15 cellular contexts compared by ENCODE assay signal in the genomic region with DNA sequence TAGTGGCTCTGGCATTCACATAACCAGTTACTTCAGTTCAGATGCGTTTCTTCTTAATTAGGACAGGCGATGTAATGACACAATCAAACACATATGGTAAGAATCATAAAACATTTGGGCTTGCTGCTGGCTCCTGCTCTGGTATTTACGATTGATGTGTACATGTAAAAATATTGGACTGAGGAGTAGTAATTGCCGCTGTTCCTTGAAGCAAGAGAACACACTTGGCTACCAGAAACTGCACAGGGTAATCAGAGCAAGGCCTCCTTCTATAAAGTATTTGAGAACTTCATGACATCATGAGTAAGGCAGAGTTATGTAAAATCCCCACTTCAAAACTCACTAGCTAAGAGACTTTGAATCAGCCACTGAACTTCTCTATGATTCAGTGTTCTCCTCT.
DNase-seq lines count a peak whose midpoint lies in the region; FAIRE-seq and TF ChIP-seq lines count a peak whose summit lies in the region.
"Had no signal": no experiment of that assay in that cellular context is flagged by ENCODE, and none has a peak within 500 bp of the region (broad histone marks: within the 10 kb centered on the region; RNA-seq: fewer than 3 reads in every experiment).

No MANE protein-coding gene starts in this region.

- TF ChIP-seq POLR2A in endothelial cell of umbilical vein (IDR thresholded peaks at IDR 0.05; ENCODE audit: low read depth, low read length), result no peak

- H2AFZ ChIP-seq in GM23248, result peak overlapping the region; percentile 3; the same call in 1 of the 2 replicates
- H2AFZ ChIP-seq in endothelial cell of umbilical vein (ENCODE audit: low read depth, low read length), result no peak overlapping the region
- H2AFZ ChIP-seq in neural cell (ENCODE audit: low read depth, low read length), result no peak overlapping the region
- H2AFZ ChIP-seq: GM23338 had no signal

- CTCF ChIA-PET in endothelial cell of umbilical vein (lab: Charles Lee), result interaction anchor here (1.0 to 4.9 kb wide), 4 partner anchors 14 to 246 kb away, joined by 4 to 24 read pairs (median 6); no protein-coding TSS in a partner anchor

- H3K9me2 ChIP-seq in GM23248 (ENCODE audit: insufficient read depth) (no peaks in the 10 kb centered on the region), neural cell (ENCODE audit: insufficient read depth, low read length) (no peaks in the 10 kb centered on the region)

- no peak for TF ChIP-seq RAD21 in neural cell (conservative IDR thresholded peaks at IDR 0.05)

- FAIRE-seq in endothelial cell of umbilical vein (lab: Jason Lieb, UNC), result peak; percentile 54

- H3K4me3 ChIP-seq in AG10803 (ENCODE audit: low read length), result no peak overlapping the region
- no peak overlapping the region for H3K4me3 ChIP-seq in GM23248
- H3K4me3 ChIP-seq in endothelial cell of umbilical vein (replicated peaks in 1 of 3; ENCODE audit: insufficient read depth in 1 of 3, low read depth in 1 of 3, low read length in 3 of 3), result no peak overlapping the region
- H3K4me3 ChIP-seq in neural cell (ENCODE audit: low read length), result peak overlapping the region; percentile 0
- H3K4me3 ChIP-seq: BLaER1 treated with 17β-estradiol and CSF1 and Interleukin-3, amounts not matched to agents 10 nM and 100 nM; GM23338 had no signal

- BruUV-seq in endothelial cell of umbilical vein (replicated peaks; lab: Mats Ljungman, UMichigan), result no TSS peak

- POLR2A ChIA-PET in endothelial cell of umbilical vein (lab: Charles Lee), result no interaction called here

- 11 to 13% methylated on average over 4 of the region's 4 CpGs for WGBS in GM23248 (ENCODE audit: low coverage in 1 of 2, low lambda C conversion rate in 2 of 2, missing lambda C conversion rate in 2 of 2), 2 experiments

- H3K9me1 ChIP-seq in endothelial cell of umbilical vein (replicated peaks; ENCODE audit: control insufficient read depth, extremely low read depth, insufficient read depth, low read length), result no peaks in the 10 kb centered on the region

- no peaks in the 10 kb centered on the region for H3K27me3 ChIP-seq in GM23248 (replicated peaks; ENCODE audit: insufficient read depth)
- no peaks in the 10 kb centered on the region for H3K27me3 ChIP-seq in endothelial cell of umbilical vein (ENCODE audit: control insufficient read depth in 2 of 2, insufficient read depth in 2 of 2, low read length in 2 of 2)
- H3K27me3 ChIP-seq in neural cell (ENCODE audit: insufficient read depth, low read depth, low read length), result no peaks in the 10 kb centered on the region
- H3K27me3 ChIP-seq: BLaER1 treated with 17β-estradiol and CSF1 and Interleukin-3, amounts not matched to agents 10 nM and 100 nM had no signal

- peaks cover 14% of the 10 kb centered on the region; the same call in 1 of the 2 replicates for H3F3A ChIP-seq in GM23248 (ENCODE audit: insufficient read depth)
- H3F3A ChIP-seq in neural cell (ENCODE audit: insufficient read depth, low read length, poor library complexity, severe bottlenecking), result no peaks in the 10 kb centered on the region

- dilution Hi-C loops in endothelial cell of umbilical vein (cut with MboI; ENCODE audit: extremely low pct_ligation_motif_present, low sequenced_read_pairs), result no loop called here

- no peak for TF ChIP-seq EP300 in neural cell (conservative IDR thresholded peaks at IDR 0.05; ENCODE audit: poor library complexity, severe bottlenecking)

- H3K27ac ChIP-seq in GM23248 (peak overlapping the region; percentile 12; the same call in 1 of the 2 replicates), endothelial cell of umbilical vein (ENCODE audit: insufficient read depth, low read depth, low read length) (no peak overlapping the region), neural cell (ENCODE audit: low read length) (peak overlapping the region; percentile 15)
- H3K27ac ChIP-seq: BLaER1 treated with 17β-estradiol and CSF1 and Interleukin-3, amounts not matched to agents 10 nM and 100 nM; RWPE1 had no signal

- no peaks in the 10 kb centered on the region for H3K79me2 ChIP-seq in GM23248 (ENCODE audit: insufficient read depth)
- H3K79me2 ChIP-seq in endothelial cell of umbilical vein (ENCODE audit: control insufficient read depth, insufficient read depth, low read length), result no peaks in the 10 kb centered on the region
- H3K79me2 ChIP-seq in neural cell (replicated peaks; ENCODE audit: insufficient read depth, low read length), result no peaks in the 10 kb centered on the region

- intact Hi-C loops in endothelial cell of umbilical vein (cut with micrococcal nuclease), result no loop called here

- H3K4me1 ChIP-seq in GM23248 (ENCODE audit: insufficient read depth) (peaks cover 13% of the 10 kb centered on the region), endothelial cell of umbilical vein (ENCODE audit: control insufficient read depth, extremely low read depth, insufficient read depth, low read length) (no peaks in the 10 kb centered on the region)

- DNase-seq in AG10803 (ENCODE audit: low read depth) (peak; percentile 95), GM23248 (peak; percentile 59), endothelial cell of umbilical vein (ENCODE audit: low read depth, low spot score) (no peak), NCI-H1417 (lab: John Stamatoyannopoulos, UW) (no peak), GM13976 (ENCODE audit: low spot score) (no peak), T-helper 2 cell (no peak)
- DNase-seq: NCI-H1105 treated with DMSO at 0.1 percent for 48 hours, NCI-H1930, NCI-H2171, NCI-H82, PC-3 had no signal

- H3K36me3 ChIP-seq in GM23248 (ENCODE audit: low read depth), result no peaks in the 10 kb centered on the region
- H3K36me3 ChIP-seq in endothelial cell of umbilical vein (ENCODE audit: control insufficient read depth in 2 of 2, extremely low read depth in 1 of 2, insufficient read depth in 2 of 2, low read length in 2 of 2), result no peaks in the 10 kb centered on the region
- no peaks in the 10 kb centered on the region for H3K36me3 ChIP-seq in neural cell (ENCODE audit: insufficient read depth, low read length)
- H3K36me3 ChIP-seq: BLaER1 treated with 17β-estradiol and CSF1 and Interleukin-3, amounts not matched to agents 10 nM and 100 nM had no signal

- TF ChIP-seq CTCF in AG10803 (conservative IDR thresholded peaks at IDR 0.05; ENCODE audit: low read length) (no peak), endothelial cell of umbilical vein (IDR thresholded peaks at IDR 0.05; ENCODE audit: extremely low read depth in 1 of 2, insufficient read depth in 1 of 2, low read depth in 1 of 2, low read length in 2 of 2) (no peak), neural cell (IDR thresholded peaks at IDR 0.05; ENCODE audit: poor library complexity, severe bottlenecking) (no peak), GM13976 (IDR thresholded peaks at IDR 0.05; ENCODE audit: borderline replicate concordance, control extremely low read depth, extremely low read depth, insufficient read depth, missing control alignments) (no peak)

- H4K20me1 ChIP-seq in GM23248 (ENCODE audit: insufficient read depth) (no peaks in the 10 kb centered on the region), endothelial cell of umbilical vein (replicated peaks; ENCODE audit: control insufficient read depth, extremely low read depth, insufficient read depth, low read length) (no peaks in the 10 kb centered on the region), neural cell (ENCODE audit: insufficient read depth) (no peaks in the 10 kb centered on the region)
- H4K20me1 ChIP-seq: BLaER1 treated with 17β-estradiol and CSF1 and Interleukin-3, amounts not matched to agents 10 nM and 100 nM had no signal

- no peak overlapping the region for H3K4me2 ChIP-seq in GM23248 (ENCODE audit: unreplicated experiment)
- H3K4me2 ChIP-seq in endothelial cell of umbilical vein (ENCODE audit: insufficient read depth, low read length), result no peak overlapping the region
- H3K4me2 ChIP-seq in neural cell (ENCODE audit: low read length), result no peak overlapping the region
- H3K4me2 ChIP-seq: GM23338 had no signal

- in situ Hi-C loops in GM23248 (cut with MboI) (no loop called here), GM13976 (cut with MboI; ENCODE audit: low sequenced_read_pairs, unreplicated experiment) (no loop called here)

- no peaks in the 10 kb centered on the region for H3K9me3 ChIP-seq in GM23248 (ENCODE audit: low read depth)
- no peaks in the 10 kb centered on the region for H3K9me3 ChIP-seq in endothelial cell of umbilical vein (replicated peaks; ENCODE audit: control insufficient read depth, insufficient read depth, low read length)
- H3K9me3 ChIP-seq in neural cell (ENCODE audit: low read length), result no peaks in the 10 kb centered on the region
- H3K9me3 ChIP-seq: BLaER1 treated with 17β-estradiol and CSF1 and Interleukin-3, amounts not matched to agents 10 nM and 100 nM had no signal

- H3K9ac ChIP-seq in GM23248, result no peak overlapping the region
- no peak overlapping the region for H3K9ac ChIP-seq in endothelial cell of umbilical vein (replicated peaks; ENCODE audit: extremely low read depth, insufficient read depth, low read length)
- no peak overlapping the region for H3K9ac ChIP-seq in neural cell (ENCODE audit: low read length)
- H3K9ac ChIP-seq: BLaER1 treated with 17β-estradiol and CSF1 and Interleukin-3, amounts not matched to agents 10 nM and 100 nM had no signal

TF ChIP-seq in endothelial cell of umbilical vein, 7 proteins besides CTCF, POLR2A, EP300 and RAD21 (continues in another document):
- TF ChIP-seq, protein P1, sequence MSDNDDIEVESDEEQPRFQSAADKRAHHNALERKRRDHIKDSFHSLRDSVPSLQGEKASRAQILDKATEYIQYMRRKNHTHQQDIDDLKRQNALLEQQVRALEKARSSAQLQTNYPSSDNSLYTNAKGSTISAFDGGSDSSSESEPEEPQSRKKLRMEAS (IDR thresholded peaks at IDR 0.05; ENCODE audit: insufficient read depth, insufficient read length), result no peak
- TF ChIP-seq GATA2 (IDR thresholded peaks at IDR 0.05; ENCODE audit: insufficient read depth, insufficient read length, low read depth, low read length), result no peak
- no peak for TF ChIP-seq POLR2AphosphoS5 (IDR thresholded peaks at IDR 0.05; ENCODE audit: insufficient read depth, low read depth, low read length)
- no peak for TF ChIP-seq MYC (IDR thresholded peaks at IDR 0.05; ENCODE audit: low read depth, low read length)
- no peak for TF ChIP-seq JUN (IDR thresholded peaks at IDR 0.05; ENCODE audit: borderline replicate concordance, insufficient read depth, insufficient read length, low read depth)

TF ChIP-seq in neural cell, 6 proteins besides CTCF, POLR2A, EP300 and RAD21:
- TF ChIP-seq POLR2AphosphoS5 (IDR thresholded peaks at IDR 0.05) (no peak), MXI1 (conservative IDR thresholded peaks at IDR 0.05; ENCODE audit: poor library complexity, severe bottlenecking) (no peak), SMC3 (conservative IDR thresholded peaks at IDR 0.05; ENCODE audit: poor library complexity) (no peak)
TF ChIP-seq in neural cell: peak in this region for 0.

Comparison
In these comparisons a context has a peak if more than half of its experiments do, and no peak if none do; other contexts are left out.
1. DNase-seq: peak in AG10803 (single experiment) and GM23248 (single experiment); none in endothelial cell of umbilical vein (single experiment), NCI-H1417 (0 of 3), GM13976 (single experiment) and T-helper 2 cell (0 of 5).